Comparison of ENCODE assay signal across 18 cellular contexts in the genomic region with DNA sequence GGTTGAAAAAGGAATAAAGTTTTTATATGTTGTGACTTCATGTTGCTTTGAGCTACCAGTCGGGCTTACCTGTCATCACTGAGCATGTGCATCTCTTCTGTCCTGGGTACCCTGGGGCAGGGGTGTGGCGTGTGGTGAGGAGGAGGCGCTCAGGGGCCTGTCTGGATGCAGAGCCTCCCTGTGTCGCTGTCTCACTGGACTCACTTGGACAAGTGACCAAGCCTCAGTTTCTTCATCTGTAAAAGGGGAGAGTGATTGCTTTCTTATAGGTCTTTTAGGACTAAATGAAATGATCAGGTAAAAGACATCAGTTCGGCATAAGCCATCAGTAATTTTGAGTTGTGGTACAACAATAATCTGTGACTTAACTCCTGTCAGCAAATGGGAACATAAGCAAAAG. TPM values are rescaled to one million over a fixed set of nuclear protein-coding genes. Genes with fewer than 3 reads are reported as not detected.
"Had no signal": no experiment of that assay in that cellular context is flagged by ENCODE, and none has a peak within 500 bp of the region (broad histone marks: within the 10 kb centered on the region; RNA-seq: fewer than 3 reads in every experiment).

No MANE protein-coding gene starts in this region.

- H3K9me3 ChIP-seq: lower lobe of right lung, neutrophil, right lobe of liver, stomach, thyroid gland, vagina had no signal

- H3K27me3 ChIP-seq: neutrophil, right lobe of liver, stomach, thyroid gland, vagina had no signal

- H3K4me3 ChIP-seq: lower lobe of right lung, right lobe of liver, stomach, thyroid gland, vagina had no signal

- H3K4me1 ChIP-seq: lower lobe of right lung, parathyroid adenoma, right lobe of liver, stomach, thyroid gland, vagina had no signal

- H3K27ac Mint-ChIP-seq: natural killer cell, progenitor cell of endocrine pancreas had no signal

- H3K27me3 Mint-ChIP-seq: effector memory CD8-positive, alpha-beta T cell; progenitor cell of endocrine pancreas had no signal

- H3K27ac ChIP-seq: lower lobe of right lung, neutrophil, parathyroid adenoma, right lobe of liver, stomach, thyroid gland, vagina had no signal

- H3K9me3 Mint-ChIP-seq: effector memory CD8-positive, alpha-beta T cell; natural killer cell had no signal

- H3K4me3 Mint-ChIP-seq: effector memory CD8-positive, alpha-beta T cell; natural killer cell had no signal

- ATAC-seq: effector memory CD8-positive, alpha-beta T cell; left ventricle myocardium superior; lower lobe of right lung; natural killer cell; right lobe of liver had no signal

- DNase-seq: cortex of kidney; effector memory CD8-positive, alpha-beta T cell; erythroblast; left ventricle myocardium superior; lower lobe of right lung; natural killer cell; right lobe of liver; small intestine; stimulated activated CD4-positive, alpha-beta T cell treated with anti-CD3 and anti-CD28 coated beads, Interleukin-15, amount 100 ng/mL, for 24 hours; stimulated activated CD4-positive, alpha-beta T cell treated with anti-CD3 and anti-CD28 coated beads, Interleukin-2, amount 100 ng/mL, for 48 hours; stimulated activated naive CD4-positive, alpha-beta T cell treated with Interleukin-2 at 50 U/mL for 16 hours; stomach; thyroid gland; trophoblast cell had no signal

- H3K4me1 Mint-ChIP-seq: natural killer cell had no signal

RNA-seq across cellular contexts. Expression of gene DNAH10, which starts 27.8 kb away (rescaled TPM):
- total RNA-seq: vagina had no signal
